19 cellular contexts compared by ENCODE assay signal in the genomic region with DNA sequence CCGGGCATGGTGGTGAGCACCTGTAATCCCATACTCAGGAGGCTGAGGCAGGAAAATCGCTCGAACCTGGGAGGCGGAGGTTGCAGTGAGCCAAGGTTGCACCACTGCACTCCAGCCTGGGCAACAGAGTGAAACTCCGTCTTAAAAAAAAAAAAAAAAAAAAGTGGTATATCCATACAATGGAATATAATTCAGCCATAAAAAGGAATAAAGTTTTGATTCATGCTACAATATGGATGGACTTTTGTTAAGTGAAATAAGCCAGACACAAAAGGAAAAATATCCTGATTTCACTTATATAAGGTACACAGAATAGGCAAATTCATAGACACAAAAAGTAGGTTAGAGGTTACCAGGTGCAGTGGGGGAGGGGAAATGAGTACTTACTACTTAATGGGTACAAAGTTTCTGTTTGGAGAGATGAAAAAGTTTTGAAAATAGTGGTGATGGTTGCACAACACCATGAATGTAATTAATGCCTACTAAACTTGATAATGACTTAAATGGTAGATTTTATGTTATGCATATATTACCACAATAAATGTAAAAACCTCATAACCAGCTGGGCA. TPM values are rescaled to one million over a fixed set of nuclear protein-coding genes. Genes with fewer than 3 reads are reported as not detected.
DNase-seq lines count a peak whose midpoint lies in the region; ATAC-seq, FAIRE-seq and TF ChIP-seq lines count a peak whose summit lies in the region.
"Had no signal": no experiment of that assay in that cellular context is flagged by ENCODE, and none has a peak within 500 bp of the region (broad histone marks: within the 10 kb centered on the region; RNA-seq: fewer than 3 reads in every experiment).

No MANE protein-coding gene starts in this region.

- H3K36me3 ChIP-seq in HepG2 (replicated peaks in 1 of 2; ENCODE audit: control insufficient read depth in 1 of 2, insufficient read depth in 2 of 2, low read length in 2 of 2) (no peaks in the 10 kb centered on the region), right lobe of liver (no peaks in the 10 kb centered on the region)

- no peak overlapping the region for H2AFZ ChIP-seq in HepG2 (ENCODE audit: low read length)

- peaks cover 60% of the 10 kb centered on the region for H3K36me3 Mint-ChIP-seq in WTC11
- H3K36me3 Mint-ChIP-seq in progenitor cell of endocrine pancreas (ENCODE audit: insufficient read depth), result peaks cover 36% of the 10 kb centered on the region
- H3K36me3 Mint-ChIP-seq: CD4-positive, alpha-beta memory T cell had no signal

- H3K27ac ChIP-seq in HepG2 (ENCODE audit: extremely low read length, insufficient read depth, low read length) (no peak overlapping the region), right lobe of liver (no peak overlapping the region)
- H3K27ac ChIP-seq: A549 had no signal

- no TSS peak for BruUV-seq in HepG2 (replicated peaks; lab: Mats Ljungman, UMichigan)

- H3K27me3 ChIP-seq in HepG2 (ENCODE audit: control insufficient read depth in 1 of 2, insufficient read depth in 2 of 2, low read length in 2 of 2) (no peaks in the 10 kb centered on the region), right lobe of liver (no peaks in the 10 kb centered on the region)

- H3K79me2 ChIP-seq in HepG2 (ENCODE audit: insufficient read depth, low read length), result no peaks in the 10 kb centered on the region

- H3K4me1 Mint-ChIP-seq in WTC11, result peaks cover 90% of the 10 kb centered on the region
- peaks cover 52% of the 10 kb centered on the region for H3K4me1 Mint-ChIP-seq in progenitor cell of endocrine pancreas (ENCODE audit: low read depth)
- H3K4me1 Mint-ChIP-seq: CD4-positive, alpha-beta memory T cell had no signal

- H3K27ac Mint-ChIP-seq in WTC11, result peak overlapping the region; percentile 97
- H3K27ac Mint-ChIP-seq in progenitor cell of endocrine pancreas, result peak overlapping the region; percentile 95
- H3K27ac Mint-ChIP-seq: CD4-positive, alpha-beta memory T cell had no signal

- H3K4me1 ChIP-seq in HepG2 (ENCODE audit: insufficient read depth, low read length) (peaks cover 40% of the 10 kb centered on the region), right lobe of liver (peaks cover 0 to 31% (median 12%) of the 10 kb centered on the region in 4 donors)
- H3K4me1 ChIP-seq: A549 had no signal

- WGBS in HepG2 (ENCODE audit: low lambda C conversion rate), result 92% methylated on average over 5 of the region's 5 CpGs
- no CpG with 5 or more reads among the region's 5 CpGs for WGBS in right lobe of liver (ENCODE audit: insufficient coverage, low coverage, low lambda C conversion rate, missing lambda C conversion rate)

- CTCF ChIA-PET in HepG2 (lab: Yijun Ruan, JAX; ENCODE audit: low intra/inter-chr PET ratio, low total read pairs) (no interaction called here), WTC11 (lab: Charles Lee) (no interaction called here)

- no peak for TF ChIP-seq RAD21 in HepG2 (CRISPR knock-in tag; IDR thresholded peaks at IDR 0.05)

- ATAC-seq in HepG2 (no peak), right lobe of liver (no peak), WTC11 (no peak)
- ATAC-seq: A549 had no signal

- DNase-seq in HepG2 (ENCODE audit: low spot score) (no peak), right lobe of liver (no peak), WTC11 (ENCODE audit: low spot score) (no peak), progenitor cell of endocrine pancreas (ENCODE audit: low spot score, unreplicated experiment) (no peak), AML-193 (lab: John Stamatoyannopoulos, UW) (no peak), T-helper 2 cell (no peak)
- DNase-seq: 8988T; ACHN; C1 segment of cervical spinal cord; CD4-positive, alpha-beta memory T cell; COR-L47; DMS153; DND-41; H7; HCEC 1CT had no signal

- TF ChIP-seq CTCF in HepG2 (CRISPR knock-in tag; IDR thresholded peaks at IDR 0.05) (no peak), right lobe of liver (IDR thresholded peaks at IDR 0.05) (no peak), WTC11 (IDR thresholded peaks at IDR 0.05) (no peak), progenitor cell of endocrine pancreas (IDR thresholded peaks at IDR 0.05; ENCODE audit: unreplicated experiment) (no peak)

- H3K9me3 ChIP-seq in HepG2 (ENCODE audit: low read length), result no peaks in the 10 kb centered on the region
- no peaks in the 10 kb centered on the region for H3K9me3 ChIP-seq in right lobe of liver
- H3K9me3 ChIP-seq: A549 had no signal

- H3K27me3 Mint-ChIP-seq in WTC11 (ENCODE audit: low read depth), result no peaks in the 10 kb centered on the region
- no peaks in the 10 kb centered on the region for H3K27me3 Mint-ChIP-seq in progenitor cell of endocrine pancreas
- H3K27me3 Mint-ChIP-seq: CD4-positive, alpha-beta memory T cell had no signal

- intact Hi-C loops in HepG2 (cut with micrococcal nuclease; ENCODE audit: unreplicated experiment) (no loop called here), right lobe of liver (cut with DNase I) (no loop called here)

- no peak overlapping the region for H3K4me3 ChIP-seq in HepG2 (replicated peaks in 1 of 3; ENCODE audit: insufficient read depth in 1 of 3, low read depth in 2 of 3, low read length in 3 of 3)
- H3K4me3 ChIP-seq in right lobe of liver, result no peak overlapping the region
- H3K4me3 ChIP-seq: A549 had no signal

- TF ChIP-seq EP300 in HepG2 (IDR thresholded peaks at IDR 0.05; ENCODE audit: low read depth in 2 of 2, low read length in 2 of 2), result no peak
- TF ChIP-seq EP300 in HepG2 (CRISPR knock-in tag; IDR thresholded peaks at IDR 0.05; ENCODE audit: borderline replicate concordance), result no peak

- FAIRE-seq in HepG2 (lab: Jason Lieb, UNC), result no peak
- FAIRE-seq: A549, G401.6, GM12892, H1 had no signal

- no peak overlapping the region for H3K9ac ChIP-seq in HepG2 (ENCODE audit: insufficient read depth, low read depth, low read length)

- H4K20me1 ChIP-seq in HepG2 (ENCODE audit: insufficient read depth, low read length), result no peaks in the 10 kb centered on the region

- H3K4me2 ChIP-seq in HepG2 (ENCODE audit: low read depth, low read length), result no peak overlapping the region
- H3K4me2 ChIP-seq: A549 had no signal

- H3K4me3 Mint-ChIP-seq in WTC11 (no peak overlapping the region), progenitor cell of endocrine pancreas (ENCODE audit: low read depth) (no peak overlapping the region)
- H3K4me3 Mint-ChIP-seq: CD4-positive, alpha-beta memory T cell had no signal

- peaks cover 10% of the 10 kb centered on the region for H3K9me3 Mint-ChIP-seq in WTC11
- no peaks in the 10 kb centered on the region for H3K9me3 Mint-ChIP-seq in progenitor cell of endocrine pancreas (ENCODE audit: low read depth)

- in situ Hi-C loops in HepG2 (cut with HindIII; ENCODE audit: extremely low pct_ligation_motif_present, low pct_unique_long_range_greater_than_20kb), result no loop called here

- TF ChIP-seq POLR2A in HepG2 (IDR thresholded peaks at IDR 0.05; ENCODE audit: insufficient read depth in 1 of 2, low read depth in 2 of 2, low read length in 2 of 2), result no peak
- no peak for TF ChIP-seq POLR2A in right lobe of liver (IDR thresholded peaks at IDR 0.05)

- POLR2A ChIA-PET in HepG2 (lab: Yijun Ruan, JAX) (no interaction called here), WTC11 (lab: Charles Lee) (no interaction called here)

TF ChIP-seq in HepG2, 621 proteins besides CTCF, POLR2A, EP300 and RAD21 (continues in another document):
- no peak for TF ChIP-seq ZFX (CRISPR knock-in tag; IDR thresholded peaks at IDR 0.05; ENCODE audit: low read depth)
- peak; percentile 51; the same call in 1 of the 2 replicates for TF ChIP-seq CEBPB (IDR thresholded peaks at IDR 0.05; ENCODE audit: borderline replicate concordance, low read depth, low read length)
- TF ChIP-seq PPARG (CRISPR knock-in tag; conservative IDR thresholded peaks at IDR 0.05), result peak; percentile 85

TF ChIP-seq in WTC11, 78 proteins besides CTCF, POLR2A, EP300 and RAD21 (continues in another document):
- TF ChIP-seq PRRX2 (CRISPR knock-in tag; IDR thresholded peaks at IDR 0.05) (no peak), ATF1 (CRISPR knock-in tag; IDR thresholded peaks at IDR 0.05) (no peak), ZNF121 (CRISPR knock-in tag; IDR thresholded peaks at IDR 0.05) (no peak)
- TF ChIP-seq, protein P1, sequence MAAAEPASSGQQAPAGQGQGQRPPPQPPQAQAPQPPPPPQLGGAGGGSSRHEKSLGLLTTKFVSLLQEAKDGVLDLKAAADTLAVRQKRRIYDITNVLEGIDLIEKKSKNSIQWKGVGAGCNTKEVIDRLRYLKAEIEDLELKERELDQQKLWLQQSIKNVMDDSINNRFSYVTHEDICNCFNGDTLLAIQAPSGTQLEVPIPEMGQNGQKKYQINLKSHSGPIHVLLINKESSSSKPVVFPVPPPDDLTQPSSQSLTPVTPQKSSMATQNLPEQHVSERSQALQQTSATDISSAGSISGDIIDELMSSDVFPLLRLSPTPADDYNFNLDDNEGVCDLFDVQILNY (CRISPR knock-in tag; IDR thresholded peaks at IDR 0.05), result no peak

RNA-seq across cellular contexts. Expression of a gene that starts 53.9 kb away (rescaled TPM):
- total RNA-seq in HepG2 (2016; rRNA removed; fragmentation: Illumina TruSeq; extraction: Trizol), result 1.4 and 2.6 TPM in 2 replicates
- total RNA-seq in HepG2 (2016; cell fraction: cytosol; rRNA removed; fragmentation: Illumina TruSeq; extraction: Trizol; ENCODE audit: low read depth), result 1.8 and 2.8 TPM in 2 replicates
- total RNA-seq in HepG2 (2016; cell fraction: insoluble cytoplasmic fraction; rRNA removed; fragmentation: Illumina TruSeq; extraction: Trizol), result 1.8 and 2.2 TPM in 2 replicates
- total RNA-seq in HepG2 (2016; cell fraction: membrane; rRNA removed; fragmentation: Illumina TruSeq; extraction: Trizol), result 1.2 and 1.7 TPM in 2 replicates
- total RNA-seq in HepG2 (2016; cell fraction: nucleus; rRNA removed; fragmentation: Illumina TruSeq; extraction: Trizol), result 3.3 and 4.2 TPM in 2 replicates
- polyA plus RNA-seq in HepG2 (2011; rRNA removed), result 1.2 and 1.6 TPM in 2 replicates
- 0.82 and 1.0 TPM in 2 replicates for polyA plus RNA-seq in HepG2 (2011; cell fraction: cytosol; rRNA removed)
- polyA plus RNA-seq in HepG2 (2011; cell fraction: nucleus; rRNA removed), result 2.9 and 4.4 TPM in 2 replicates
- polyA plus RNA-seq in HepG2 (2012), result 0.41 and 1.3 TPM in 2 replicates
- polyA plus RNA-seq in HepG2 (2016; cell fraction: cytosol; fragmentation: Illumina TruSeq; extraction: Trizol; ENCODE audit: low read depth), result 0.15 and 0.22 TPM in 2 replicates
- 1.6 and 1.9 TPM in 2 replicates for polyA plus RNA-seq in HepG2 (2016; cell fraction: insoluble cytoplasmic fraction; fragmentation: Illumina TruSeq; extraction: Trizol; ENCODE audit: low read depth)
- polyA plus RNA-seq in HepG2 (2016; cell fraction: membrane; fragmentation: Illumina TruSeq; extraction: Trizol; ENCODE audit: low read depth), result 0.44 and 0.58 TPM in 2 replicates
- 9.1 and 11.3 TPM in 2 replicates for polyA plus RNA-seq in HepG2 (2016; cell fraction: nucleus; fragmentation: Illumina TruSeq; extraction: Trizol; ENCODE audit: insufficient read depth, low read depth)
- 0.12 and 1.0 TPM in 2 replicates for polyA minus RNA-seq in HepG2 (2011; rRNA and poly(A)+ RNA removed; ENCODE audit: low replicate concordance)
- 0.70 and 0.89 TPM in 2 replicates for polyA minus RNA-seq in HepG2 (2011; cell fraction: cytosol; rRNA and poly(A)+ RNA removed)
- 1.7 and 2.3 TPM in 2 replicates for polyA minus RNA-seq in HepG2 (2011; cell fraction: nucleus; rRNA and poly(A)+ RNA removed)
- 10 to 100 TPM; 14.4 to 33.7 (median 23.0) TPM for total RNA-seq in right lobe of liver
- total RNA-seq in WTC11 (2021), result 88.6 to 95.0 TPM (median 90.4 TPM) in 3 replicates
- 146 and 149 TPM in 2 replicates for total RNA-seq in progenitor cell of endocrine pancreas
